17 cellular contexts compared by ENCODE assay signal in the genomic region with DNA sequence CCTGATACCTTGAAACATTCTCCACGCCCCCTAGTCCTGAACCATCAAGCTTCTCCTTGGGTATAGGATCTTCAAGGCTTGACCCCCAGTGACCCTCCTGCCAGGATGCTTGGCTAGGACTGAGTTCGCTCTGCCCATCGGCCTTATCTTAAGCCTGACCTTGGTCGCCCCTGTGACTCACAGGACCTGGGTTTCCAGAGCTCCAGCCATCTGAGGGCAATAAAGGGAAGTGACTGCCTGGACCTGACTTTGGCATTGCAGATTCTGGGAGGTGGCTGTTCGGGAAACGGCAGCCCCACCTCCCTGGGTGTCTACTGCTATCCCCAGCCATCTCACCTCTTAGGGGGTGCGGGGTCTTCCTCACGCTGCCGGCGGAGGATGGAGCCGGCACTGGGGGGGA. TPM values are rescaled to one million over a fixed set of nuclear protein-coding genes. Genes with fewer than 3 reads are reported as not detected.
DNase-seq lines count a peak whose midpoint lies in the region; ATAC-seq and TF ChIP-seq lines count a peak whose summit lies in the region.
"Had no signal": no experiment of that assay in that cellular context is flagged by ENCODE, and none has a peak within 500 bp of the region (broad histone marks: within the 10 kb centered on the region; RNA-seq: fewer than 3 reads in every experiment).

No MANE protein-coding gene starts in this region.

- no peak overlapping the region for H3K4me2 ChIP-seq in mesenchymal stem cell (ENCODE audit: low read length, poor library complexity, severe bottlenecking)

- peak in 1 of 4 donors; percentile 60 for TF ChIP-seq EP300 in upper lobe of left lung (IDR thresholded peaks at IDR 0.05)

- H3K36me3 ChIP-seq in breast epithelium (no peaks in the 10 kb centered on the region), adrenal gland (replicated peaks in 1 of 2) (peaks cover 0 to 6% of the 10 kb centered on the region in 2 donors), mesenchymal stem cell (ENCODE audit: control insufficient read depth in 1 of 2, insufficient read depth in 2 of 2, low read depth in 1 of 2, low read length in 2 of 2) (peaks cover 85 to 86% of the 10 kb centered on the region in 2 experiments), upper lobe of left lung (peaks cover 0 to 17% (median 0%) of the 10 kb centered on the region in 4 donors)

- H3K4me1 ChIP-seq in breast epithelium = peaks cover 2 to 13% of the 10 kb centered on the region in 2 donors
- H3K4me1 ChIP-seq in adrenal gland (replicated peaks in 1 of 2) = peaks cover 37 to 46% of the 10 kb centered on the region in 2 donors
- H3K4me1 ChIP-seq in mesenchymal stem cell (ENCODE audit: control insufficient read depth, insufficient read depth, low read depth, low read length) = peaks cover 58% of the 10 kb centered on the region
- peaks cover 53 to 56% (median 55%) of the 10 kb centered on the region in 4 donors for H3K4me1 ChIP-seq in upper lobe of left lung

- H3K27ac Mint-ChIP-seq in MCF 10A (ENCODE audit: low read depth, unreplicated experiment) = no peak overlapping the region
- H3K27ac Mint-ChIP-seq: stimulated activated naive CD8-positive, alpha-beta T cell treated with anti-CD3 and anti-CD28 coated beads, Interleukin-15, Interleukin-2, amounts not matched to agents 100 ng/mL and 50 ng/mL, for 24 hours had no signal

- H3K14ac ChIP-seq in mesenchymal stem cell (ENCODE audit: low read length in 2 of 2) = no peak overlapping the region

- peaks cover 21% of the 10 kb centered on the region for H3K4me1 Mint-ChIP-seq in MCF 10A (ENCODE audit: insufficient read depth, unreplicated experiment)

- peak overlapping the region; percentile 83 to 88 for H3K27ac ChIP-seq in breast epithelium
- H3K27ac ChIP-seq in adrenal gland = peak overlapping the region; percentile 64 to 92 (median 85)
- no peak overlapping the region for H3K27ac ChIP-seq in mesenchymal stem cell (ENCODE audit: low read length, poor library complexity, severe bottlenecking)
- H3K27ac ChIP-seq in upper lobe of left lung = peak overlapping the region; percentile 64 to 88 (median 80)
- H3K27ac ChIP-seq: brain microvascular endothelial cell had no signal

- no peak overlapping the region for H3K4me3 Mint-ChIP-seq in MCF 10A (ENCODE audit: unreplicated experiment)
- H3K4me3 Mint-ChIP-seq: stimulated activated naive CD8-positive, alpha-beta T cell treated with anti-CD3 and anti-CD28 coated beads, Interleukin-15, Interleukin-2, amounts not matched to agents 100 ng/mL and 50 ng/mL, for 24 hours had no signal

- no peak overlapping the region for H2BK12ac ChIP-seq in mesenchymal stem cell (ENCODE audit: low read length in 2 of 2)

- H3K9me3 ChIP-seq in breast epithelium = no peaks in the 10 kb centered on the region
- H3K9me3 ChIP-seq in adrenal gland (replicated peaks in 1 of 3) = no peaks in the 10 kb centered on the region
- no peaks in the 10 kb centered on the region for H3K9me3 ChIP-seq in mesenchymal stem cell (ENCODE audit: control insufficient read depth, low read length)
- no peaks in the 10 kb centered on the region for H3K9me3 ChIP-seq in upper lobe of left lung

- no peak overlapping the region for H2BK120ac ChIP-seq in mesenchymal stem cell (ENCODE audit: low read depth, low read length)

- H2BK5ac ChIP-seq in mesenchymal stem cell (ENCODE audit: low read depth, low read length, poor library complexity, severe bottlenecking) = no peak overlapping the region

- peak overlapping the region; percentile 43 for H2AK5ac ChIP-seq in mesenchymal stem cell (ENCODE audit: low read length, severe bottlenecking)

- no peak overlapping the region for H4K91ac ChIP-seq in mesenchymal stem cell (ENCODE audit: low read length)

- H3K27me3 ChIP-seq in breast epithelium = no peaks in the 10 kb centered on the region
- no peaks in the 10 kb centered on the region for H3K27me3 ChIP-seq in adrenal gland
- H3K27me3 ChIP-seq in mesenchymal stem cell (ENCODE audit: control insufficient read depth in 1 of 2, insufficient read depth in 1 of 2, low read length in 2 of 2) = no peaks in the 10 kb centered on the region
- H3K27me3 ChIP-seq in upper lobe of left lung = no peaks in the 10 kb centered on the region
- H3K27me3 ChIP-seq: brain microvascular endothelial cell had no signal

- TF ChIP-seq CTCF in breast epithelium (IDR thresholded peaks at IDR 0.05) (no peak), MCF 10A (IDR thresholded peaks at IDR 0.05; ENCODE audit: unreplicated experiment) (no peak), adrenal gland (IDR thresholded peaks at IDR 0.05) (no peak), upper lobe of left lung (IDR thresholded peaks at IDR 0.05) (no peak)

- H3K4me3 ChIP-seq in breast epithelium = no peak overlapping the region
- H3K4me3 ChIP-seq in adrenal gland = no peak overlapping the region
- no peak overlapping the region for H3K4me3 ChIP-seq in mesenchymal stem cell (ENCODE audit: insufficient read depth in 1 of 2, low read depth in 1 of 2, low read length in 2 of 2)
- H3K4me3 ChIP-seq in upper lobe of left lung = no peak overlapping the region

- H3K79me1 ChIP-seq in mesenchymal stem cell (replicated peaks; ENCODE audit: low read length, poor library complexity, severe bottlenecking) = peaks cover 40% of the 10 kb centered on the region

- TF ChIP-seq POLR2A in breast epithelium (IDR thresholded peaks at IDR 0.05) (no peak), adrenal gland (IDR thresholded peaks at IDR 0.05) (peak in 1 of 2 donors; percentile 48), upper lobe of left lung (IDR thresholded peaks at IDR 0.05) (no peak)

- no peak overlapping the region for H2AFZ ChIP-seq in mesenchymal stem cell (ENCODE audit: low read depth, low read length)

- 28 to 56% (median 48%) methylated on average over 1 to 11 of the region's 11 CpGs for WGBS in adrenal gland, 4 donors
- 74% methylated on average over 11 of the region's 11 CpGs for WGBS in mesenchymal stem cell
- 65 to 82% methylated on average over 8 to 11 of the region's 11 CpGs for WGBS in upper lobe of left lung, 2 donors

- H3K23ac ChIP-seq in mesenchymal stem cell (ENCODE audit: low read length in 2 of 2) = no peak overlapping the region

- DNase-seq in breast epithelium (ENCODE audit: low spot score in 2 of 2) (no peak), MCF 10A (ENCODE audit: unreplicated experiment) (no peak), adrenal gland (peak; percentile 80 to 97 (median 95)), mesenchymal stem cell (no peak), upper lobe of left lung (peak in 1 of 2 donors; percentile 31), medulla oblongata (ENCODE audit: extremely low spot score) (no peak), GOT3 (lab: John Stamatoyannopoulos, UW) (no peak)
- DNase-seq in activated effector memory CD4-positive, alpha-beta T cell treated with anti-CD3 and anti-CD28 coated beads, Interleukin-2, amount 50 U/mL, for 16 hours = no peak
- DNase-seq: activated CD8-positive, alpha-beta memory T cell treated with anti-CD3 and anti-CD28 coated beads for 24 hours; activated gamma-delta T cell treated with Interleukin-2 at 50 U/mL for 16 hours; brain microvascular endothelial cell; effector CD8-positive, alpha-beta T cell; foreskin melanocyte; NCI-H1694; NCI-H748 treated with DMSO at 0.1 percent for 48 hours; SHP77 treated with DMSO at 0.1 percent for 48 hours had no signal

- no peak overlapping the region for H2BK15ac ChIP-seq in mesenchymal stem cell (ENCODE audit: low read depth, poor library complexity, severe bottlenecking)

- CTCF ChIA-PET in MCF 10A (lab: Yijun Ruan, JAX) = no interaction called here

- no peak for ATAC-seq in upper lobe of left lung (ENCODE audit: low FRiP score in 2 of 2)

- no peak overlapping the region for H3K4ac ChIP-seq in mesenchymal stem cell (ENCODE audit: low read depth in 1 of 2, low read length in 2 of 2)

- H3K18ac ChIP-seq in mesenchymal stem cell (ENCODE audit: low read depth in 1 of 2, low read length in 2 of 2) = no peak overlapping the region

- no peaks in the 10 kb centered on the region for H3K27me3 Mint-ChIP-seq in MCF 10A (ENCODE audit: insufficient read depth, unreplicated experiment)
- H3K27me3 Mint-ChIP-seq: stimulated activated naive CD8-positive, alpha-beta T cell treated with anti-CD3 and anti-CD28 coated beads, Interleukin-15, Interleukin-2, amounts not matched to agents 100 ng/mL and 50 ng/mL, for 24 hours had no signal

- H3K36me3 Mint-ChIP-seq in MCF 10A (ENCODE audit: insufficient read depth, unreplicated experiment) = peaks cover 27% of the 10 kb centered on the region

- no TSS peak for BruUV-seq in MCF 10A (replicated peaks; lab: Mats Ljungman, UMichigan)

- H4K8ac ChIP-seq in mesenchymal stem cell (ENCODE audit: low read length) = no peak overlapping the region

- no peak overlapping the region for H3K9ac ChIP-seq in mesenchymal stem cell (ENCODE audit: low read length)

- POLR2A ChIA-PET in MCF 10A (lab: Yijun Ruan, JAX) = no interaction called here

- intact Hi-C loops in breast epithelium (cut with DNase I; ENCODE audit: low total_unique reads) (no loop called here), MCF 10A (cut with micrococcal nuclease) (no loop called here), adrenal gland (cut with DNase I) (no loop called here)

- H3K9me3 Mint-ChIP-seq in MCF 10A (ENCODE audit: unreplicated experiment) = no peaks in the 10 kb centered on the region
- H3K9me3 Mint-ChIP-seq: stimulated activated naive CD8-positive, alpha-beta T cell treated with anti-CD3 and anti-CD28 coated beads, Interleukin-15, Interleukin-2, amounts not matched to agents 100 ng/mL and 50 ng/mL, for 24 hours had no signal

RNA-seq across cellular contexts. Expression of a gene that starts 15.4 kb away (rescaled TPM):
- total RNA-seq in breast epithelium (10 to 100 TPM in 2 of 3 donors, 1 to 10 TPM in 1; 2.9 to 12.1 (median 10.2) TPM), MCF 10A (2022) (20.6 and 22.7 TPM in 2 replicates), adrenal gland (10 to 100 TPM; 14.0 to 34.2 (median 20.9) TPM), upper lobe of left lung (10 to 100 TPM in 4 of 6 donors, 1 to 10 TPM in 2; 6.2 to 19.8 (median 13.6) TPM)
- 10 to 100 TPM in 2 of 3 donors, 1 to 10 TPM in 1; 4.7 to 24.4 (median 17.4) TPM for polyA plus RNA-seq in adrenal gland
- 3.1 TPM for polyA plus RNA-seq in mesenchymal stem cell (2013, experiment 1 of 2)
- 3.2 TPM for polyA plus RNA-seq in mesenchymal stem cell (2013, experiment 2 of 2)

RNA-seq across cellular contexts. Expression of a gene that starts 17.7 kb away (rescaled TPM):
- total RNA-seq in breast epithelium = 10 to 100 TPM in 2 of 3 donors, 1 to 10 TPM in 1; 9.4 to 20.6 (median 17.8) TPM
- 0.56 and 1.2 TPM in 2 replicates for total RNA-seq in MCF 10A (2022)
- 10 to 100 TPM; 16.2 to 27.6 (median 22.7) TPM for total RNA-seq in adrenal gland
- polyA plus RNA-seq in adrenal gland = 10 to 100 TPM in 1 of 3 donors, 1 to 10 TPM in 2; 4.3 to 11.5 (median 7.8) TPM
- 0.06 TPM for polyA plus RNA-seq in mesenchymal stem cell (2013, experiment 1 of 2)
- polyA plus RNA-seq in mesenchymal stem cell (2013, experiment 2 of 2) = 0.04 TPM
- total RNA-seq in upper lobe of left lung = 10 to 100 TPM; 14.0 to 74.0 (median 45.9) TPM

RNA-seq across cellular contexts. Expression of a gene that starts 56.4 kb away (rescaled TPM):
- total RNA-seq in breast epithelium = 10 to 100 TPM; 13.8 to 43.0 (median 29.8) TPM
- 86.0 and 148 TPM in 2 replicates for total RNA-seq in MCF 10A (2022)
- 100 to 1,000 TPM in 5 of 8 donors, 10 to 100 TPM in 3; 74.4 to 159 (median 125) TPM for total RNA-seq in adrenal gland
- polyA plus RNA-seq in adrenal gland = 10 to 100 TPM; 19.7 to 65.1 (median 39.5) TPM
- 117 TPM for polyA plus RNA-seq in mesenchymal stem cell (2013, experiment 1 of 2)
- polyA plus RNA-seq in mesenchymal stem cell (2013, experiment 2 of 2) = 113 TPM
- total RNA-seq in upper lobe of left lung = 10 to 100 TPM; 38.8 to 81.7 (median 67.5) TPM

Comparison
In these comparisons a context has a peak if more than half of its experiments do, and no peak if none do; other contexts are left out.
1. DNase-seq: peak in adrenal gland (7 of 7); none in breast epithelium (0 of 2), MCF 10A (single experiment), mesenchymal stem cell (single experiment), activated effector memory CD4-positive, alpha-beta T cell treated with anti-CD3 and anti-CD28 coated beads, Interleukin-2, amount 50 U/mL, for 16 hours (single experiment), medulla oblongata (single experiment) and GOT3 (single experiment).